In the genomic region with DNA sequence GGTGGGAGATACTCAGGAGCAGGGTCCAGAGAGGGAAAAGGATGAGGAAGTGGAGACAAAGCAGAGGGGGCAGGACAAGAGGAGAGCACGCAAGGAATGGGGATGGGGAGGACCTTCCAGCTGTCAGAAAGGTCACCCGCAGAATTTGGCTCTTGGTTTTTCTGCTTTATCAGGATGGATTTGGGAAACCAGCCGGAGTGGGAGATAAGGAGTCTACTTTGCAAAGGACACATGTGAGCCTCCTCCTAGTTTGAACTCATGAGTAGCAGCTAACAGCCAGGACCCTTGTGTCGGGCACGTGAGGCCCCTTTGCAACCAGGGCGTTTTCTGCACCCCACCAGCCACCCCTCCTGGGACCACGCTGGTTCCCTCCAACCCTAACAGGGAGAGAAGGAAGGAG, we compare ENCODE assay signal across 1 cellular context.
TF ChIP-seq lines count a peak whose summit lies in the region.

No MANE protein-coding gene starts in this region.

TF ChIP-seq in IMR-90, 13 proteins besides CTCF, POLR2A, EP300 and RAD21:
- no peak for TF ChIP-seq MXI1 (IDR thresholded peaks at IDR 0.05; ENCODE audit: borderline replicate concordance, low read depth, low read length)
- TF ChIP-seq SMC3 (IDR thresholded peaks at IDR 0.05; ENCODE audit: low read depth, low read length), result no peak
- no peak for TF ChIP-seq RCOR1 (IDR thresholded peaks at IDR 0.05; ENCODE audit: insufficient replicate concordance, low read length)
- no peak for TF ChIP-seq CEBPB (IDR thresholded peaks at IDR 0.05; ENCODE audit: low read depth, low read length)
- no peak for TF ChIP-seq MAZ (IDR thresholded peaks at IDR 0.05; ENCODE audit: borderline replicate concordance, low read depth, low read length)
- TF ChIP-seq, protein P1, sequence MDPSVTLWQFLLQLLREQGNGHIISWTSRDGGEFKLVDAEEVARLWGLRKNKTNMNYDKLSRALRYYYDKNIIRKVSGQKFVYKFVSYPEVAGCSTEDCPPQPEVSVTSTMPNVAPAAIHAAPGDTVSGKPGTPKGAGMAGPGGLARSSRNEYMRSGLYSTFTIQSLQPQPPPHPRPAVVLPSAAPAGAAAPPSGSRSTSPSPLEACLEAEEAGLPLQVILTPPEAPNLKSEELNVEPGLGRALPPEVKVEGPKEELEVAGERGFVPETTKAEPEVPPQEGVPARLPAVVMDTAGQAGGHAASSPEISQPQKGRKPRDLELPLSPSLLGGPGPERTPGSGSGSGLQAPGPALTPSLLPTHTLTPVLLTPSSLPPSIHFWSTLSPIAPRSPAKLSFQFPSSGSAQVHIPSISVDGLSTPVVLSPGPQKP (IDR thresholded peaks at IDR 0.05; ENCODE audit: borderline replicate concordance, low read depth, low read length), result no peak
- TF ChIP-seq MAFK (IDR thresholded peaks at IDR 0.05; ENCODE audit: low read depth, low read length), result no peak
- TF ChIP-seq RFX5 (IDR thresholded peaks at IDR 0.05; ENCODE audit: low read depth, low read length), result no peak
- TF ChIP-seq FOS (IDR thresholded peaks at IDR 0.05; ENCODE audit: low read depth, low read length), result no peak
- TF ChIP-seq BHLHE40 (IDR thresholded peaks at IDR 0.05; ENCODE audit: low read depth, low read length), result no peak
- no peak for TF ChIP-seq CHD1 (IDR thresholded peaks at IDR 0.05; ENCODE audit: low read depth, low read length)
- TF ChIP-seq, protein P2, sequence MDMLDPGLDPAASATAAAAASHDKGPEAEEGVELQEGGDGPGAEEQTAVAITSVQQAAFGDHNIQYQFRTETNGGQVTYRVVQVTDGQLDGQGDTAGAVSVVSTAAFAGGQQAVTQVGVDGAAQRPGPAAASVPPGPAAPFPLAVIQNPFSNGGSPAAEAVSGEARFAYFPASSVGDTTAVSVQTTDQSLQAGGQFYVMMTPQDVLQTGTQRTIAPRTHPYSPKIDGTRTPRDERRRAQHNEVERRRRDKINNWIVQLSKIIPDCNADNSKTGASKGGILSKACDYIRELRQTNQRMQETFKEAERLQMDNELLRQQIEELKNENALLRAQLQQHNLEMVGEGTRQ (IDR thresholded peaks at IDR 0.05; ENCODE audit: low read depth, low read length), result no peak
- TF ChIP-seq NFE2L2 (IDR thresholded peaks at IDR 0.05; ENCODE audit: low read depth, low read length), result no peak
